1 cellular context compared by ENCODE assay signal in genomic region chr7:28205505-28205904, GRCh38.
TF ChIP-seq lines count a peak whose summit lies in the region.

No MANE protein-coding gene starts in this region.

TF ChIP-seq in GM23338, 12 proteins besides CTCF, POLR2A, EP300 and RAD21 (continued from another document):
- TF ChIP-seq, protein P1, sequence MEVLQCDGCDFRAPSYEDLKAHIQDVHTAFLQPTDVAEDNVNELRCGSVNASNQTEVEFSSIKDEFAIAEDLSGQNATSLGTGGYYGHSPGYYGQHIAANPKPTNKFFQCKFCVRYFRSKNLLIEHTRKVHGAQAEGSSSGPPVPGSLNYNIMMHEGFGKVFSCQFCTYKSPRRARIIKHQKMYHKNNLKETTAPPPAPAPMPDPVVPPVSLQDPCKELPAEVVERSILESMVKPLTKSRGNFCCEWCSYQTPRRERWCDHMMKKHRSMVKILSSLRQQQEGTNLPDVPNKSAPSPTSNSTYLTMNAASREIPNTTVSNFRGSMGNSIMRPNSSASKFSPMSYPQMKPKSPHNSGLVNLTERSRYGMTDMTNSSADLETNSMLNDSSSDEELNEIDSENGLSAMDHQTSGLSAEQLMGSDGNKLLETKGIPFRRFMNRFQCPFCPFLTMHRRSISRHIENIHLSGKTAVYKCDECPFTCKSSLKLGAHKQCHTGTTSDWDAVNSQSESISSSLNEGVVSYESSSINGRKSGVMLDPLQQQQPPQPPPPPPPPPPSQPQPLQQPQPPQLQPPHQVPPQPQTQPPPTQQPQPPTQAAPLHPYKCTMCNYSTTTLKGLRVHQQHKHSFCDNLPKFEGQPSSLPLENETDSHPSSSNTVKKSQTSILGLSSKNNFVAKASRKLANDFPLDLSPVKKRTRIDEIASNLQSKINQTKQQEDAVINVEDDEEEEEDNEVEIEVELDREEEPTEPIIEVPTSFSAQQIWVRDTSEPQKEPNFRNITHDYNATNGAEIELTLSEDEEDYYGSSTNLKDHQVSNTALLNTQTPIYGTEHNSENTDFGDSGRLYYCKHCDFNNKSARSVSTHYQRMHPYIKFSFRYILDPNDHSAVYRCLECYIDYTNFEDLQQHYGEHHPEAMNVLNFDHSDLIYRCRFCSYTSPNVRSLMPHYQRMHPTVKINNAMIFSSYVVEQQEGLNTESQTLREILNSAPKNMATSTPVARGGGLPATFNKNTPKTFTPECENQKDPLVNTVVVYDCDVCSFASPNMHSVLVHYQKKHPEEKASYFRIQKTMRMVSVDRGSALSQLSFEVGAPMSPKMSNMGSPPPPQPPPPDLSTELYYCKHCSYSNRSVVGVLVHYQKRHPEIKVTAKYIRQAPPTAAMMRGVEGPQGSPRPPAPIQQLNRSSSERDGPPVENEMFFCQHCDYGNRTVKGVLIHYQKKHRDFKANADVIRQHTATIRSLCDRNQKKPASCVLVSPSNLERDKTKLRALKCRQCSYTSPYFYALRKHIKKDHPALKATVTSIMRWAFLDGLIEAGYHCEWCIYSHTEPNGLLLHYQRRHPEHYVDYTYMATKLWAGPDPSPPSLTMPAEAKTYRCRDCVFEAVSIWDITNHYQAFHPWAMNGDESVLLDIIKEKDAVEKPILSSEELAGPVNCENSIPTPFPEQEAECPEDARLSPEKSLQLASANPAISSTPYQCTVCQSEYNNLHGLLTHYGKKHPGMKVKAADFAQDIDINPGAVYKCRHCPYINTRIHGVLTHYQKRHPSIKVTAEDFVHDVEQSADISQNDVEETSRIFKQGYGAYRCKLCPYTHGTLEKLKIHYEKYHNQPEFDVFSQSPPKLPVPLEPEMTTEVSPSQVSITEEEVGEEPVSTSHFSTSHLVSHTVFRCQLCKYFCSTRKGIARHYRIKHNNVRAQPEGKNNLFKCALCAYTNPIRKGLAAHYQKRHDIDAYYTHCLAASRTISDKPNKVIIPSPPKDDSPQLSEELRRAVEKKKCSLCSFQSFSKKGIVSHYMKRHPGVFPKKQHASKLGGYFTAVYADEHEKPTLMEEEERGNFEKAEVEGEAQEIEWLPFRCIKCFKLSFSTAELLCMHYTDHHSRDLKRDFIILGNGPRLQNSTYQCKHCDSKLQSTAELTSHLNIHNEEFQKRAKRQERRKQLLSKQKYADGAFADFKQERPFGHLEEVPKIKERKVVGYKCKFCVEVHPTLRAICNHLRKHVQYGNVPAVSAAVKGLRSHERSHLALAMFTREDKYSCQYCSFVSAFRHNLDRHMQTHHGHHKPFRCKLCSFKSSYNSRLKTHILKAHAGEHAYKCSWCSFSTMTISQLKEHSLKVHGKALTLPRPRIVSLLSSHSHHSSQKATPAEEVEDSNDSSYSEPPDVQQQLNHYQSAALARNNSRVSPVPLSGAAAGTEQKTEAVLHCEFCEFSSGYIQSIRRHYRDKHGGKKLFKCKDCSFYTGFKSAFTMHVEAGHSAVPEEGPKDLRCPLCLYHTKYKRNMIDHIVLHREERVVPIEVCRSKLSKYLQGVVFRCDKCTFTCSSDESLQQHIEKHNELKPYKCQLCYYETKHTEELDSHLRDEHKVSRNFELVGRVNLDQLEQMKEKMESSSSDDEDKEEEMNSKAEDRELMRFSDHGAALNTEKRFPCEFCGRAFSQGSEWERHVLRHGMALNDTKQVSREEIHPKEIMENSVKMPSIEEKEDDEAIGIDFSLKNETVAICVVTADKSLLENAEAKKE (CRISPR knock-in tag; IDR thresholded peaks at IDR 0.05), result no peak
- TF ChIP-seq ZNF114 (CRISPR knock-in tag; IDR thresholded peaks at IDR 0.05), result no peak
TF ChIP-seq in GM23338: peak in this region for 0.
